In the genomic region with DNA sequence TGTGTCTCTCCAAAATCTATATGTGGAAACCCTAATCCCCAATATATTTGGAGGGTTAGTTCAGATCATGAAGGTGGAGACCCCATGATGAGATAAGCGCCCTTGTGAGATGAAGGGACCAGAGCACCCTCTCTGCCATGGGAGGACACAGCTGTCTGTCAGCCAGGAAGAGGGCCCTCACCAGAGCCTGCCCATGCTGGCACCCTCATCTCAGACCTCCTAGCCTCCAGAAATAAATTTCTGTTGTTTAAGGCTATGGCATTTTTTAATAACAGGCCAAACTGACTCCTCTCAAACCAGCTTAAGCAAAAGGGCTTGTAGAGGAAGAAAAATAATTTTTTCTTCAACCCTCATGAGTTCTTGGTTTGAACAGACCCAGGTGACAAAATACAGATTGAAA, we compare ENCODE assay signal across 29 cellular contexts.
"Had no signal": no experiment of that assay in that cellular context is flagged by ENCODE, and none has a peak within 500 bp of the region (broad histone marks: within the 10 kb centered on the region; RNA-seq: fewer than 3 reads in every experiment).

No MANE protein-coding gene starts in this region.

- H3K4me1 ChIP-seq: esophagus squamous epithelium, heart right ventricle, psoas muscle, upper lobe of right lung, uterus had no signal

- H3K9me3 Mint-ChIP-seq: effector memory CD8-positive, alpha-beta T cell; mesothelial cell of epicardium; naive B cell; nephron; neural progenitor cell; stimulated activated effector memory CD8-positive, alpha-beta T cell treated with anti-CD3 and anti-CD28 coated beads, Interleukin-12 subunit alpha, Interleukin-12 subunit beta, amount 100 ng/mL, for 72 hours had no signal

- ATAC-seq: effector memory CD8-positive, alpha-beta T cell; heart right ventricle; left lobe of liver; psoas muscle; right cardiac atrium; stimulated activated effector memory CD8-positive, alpha-beta T cell treated with anti-CD3 and anti-CD28 coated beads, Interleukin-12 subunit alpha, Interleukin-12 subunit beta, amount 100 ng/mL, for 72 hours; stimulated activated naive CD8-positive, alpha-beta T cell treated with anti-CD3 and anti-CD28 coated beads, Interleukin-15, Interleukin-2, amounts not matched to agents 100 U/mL and 50 U/mL, for 24 hours; upper lobe of right lung had no signal

- H3K4me1 Mint-ChIP-seq: naive B cell; nephron; neural progenitor cell; stimulated activated effector memory CD8-positive, alpha-beta T cell treated with anti-CD3 and anti-CD28 coated beads, Interleukin-12 subunit alpha, Interleukin-12 subunit beta, amount 100 ng/mL, for 72 hours had no signal

- H3K27ac ChIP-seq: heart right ventricle, neural progenitor cell, psoas muscle, upper lobe of right lung, uterus had no signal

- FAIRE-seq: endometrium, kidney had no signal

- H3K27ac Mint-ChIP-seq: effector memory CD8-positive, alpha-beta T cell; mesothelial cell of epicardium; naive B cell; nephron; neural progenitor cell; stimulated activated effector memory CD8-positive, alpha-beta T cell treated with anti-CD3 and anti-CD28 coated beads, Interleukin-12 subunit alpha, Interleukin-12 subunit beta, amount 100 ng/mL, for 72 hours had no signal

- H3K27me3 ChIP-seq: esophagus squamous epithelium, heart right ventricle, neural progenitor cell, sigmoid colon, tibial nerve, upper lobe of right lung, uterus had no signal

- H3K4me3 Mint-ChIP-seq: effector memory CD8-positive, alpha-beta T cell; mesothelial cell of epicardium; naive B cell; nephron; neural progenitor cell; stimulated activated effector memory CD8-positive, alpha-beta T cell treated with anti-CD3 and anti-CD28 coated beads, Interleukin-12 subunit alpha, Interleukin-12 subunit beta, amount 100 ng/mL, for 72 hours had no signal

- H3K9ac ChIP-seq: neural progenitor cell had no signal

- H3K9me3 ChIP-seq: esophagus squamous epithelium, heart right ventricle, mucosa of descending colon, psoas muscle, sigmoid colon, thoracic aorta, tibial nerve, upper lobe of right lung, uterus had no signal

- H3K36me3 ChIP-seq: esophagus squamous epithelium, heart right ventricle, neural progenitor cell, sigmoid colon, thoracic aorta, tibial nerve, upper lobe of right lung, uterus had no signal

- H3K4me2 ChIP-seq: neural progenitor cell had no signal

- DNase-seq: cortex of kidney; effector memory CD8-positive, alpha-beta T cell; erythroblast; esophagus squamous epithelium; foreskin melanocyte; glutamatergic neuron; heart right ventricle; hippocampal formation; kidney; mesenchymal stem cell; mucosa of descending colon; naive B cell; psoas muscle; right cardiac atrium; sigmoid colon; stimulated activated CD4-positive, alpha-beta T cell treated with anti-CD3 and anti-CD28 coated beads, Interleukin-2, amount 100 ng/mL, for 24 hours; stimulated activated CD4-positive, alpha-beta T cell treated with anti-CD3 and anti-CD28 coated beads, Interleukin-4, amount 100 ng/mL, for 24 hours; stimulated activated naive CD8-positive, alpha-beta T cell treated with anti-CD3 and anti-CD28 coated beads, Interleukin-15, Interleukin-2, amounts not matched to agents 100 U/mL and 50 U/mL, for 24 hours; upper lobe of right lung; uterus had no signal

- H3K36me3 Mint-ChIP-seq: mesothelial cell of epicardium; naive B cell; neural progenitor cell; stimulated activated effector memory CD8-positive, alpha-beta T cell treated with anti-CD3 and anti-CD28 coated beads, Interleukin-12 subunit alpha, Interleukin-12 subunit beta, amount 100 ng/mL, for 72 hours had no signal

- H3K4me3 ChIP-seq: heart right ventricle, lung, mucosa of descending colon, neural progenitor cell, psoas muscle, upper lobe of right lung, uterus had no signal
